Comparison of ENCODE assay signal across 15 cellular contexts in the genomic region with DNA sequence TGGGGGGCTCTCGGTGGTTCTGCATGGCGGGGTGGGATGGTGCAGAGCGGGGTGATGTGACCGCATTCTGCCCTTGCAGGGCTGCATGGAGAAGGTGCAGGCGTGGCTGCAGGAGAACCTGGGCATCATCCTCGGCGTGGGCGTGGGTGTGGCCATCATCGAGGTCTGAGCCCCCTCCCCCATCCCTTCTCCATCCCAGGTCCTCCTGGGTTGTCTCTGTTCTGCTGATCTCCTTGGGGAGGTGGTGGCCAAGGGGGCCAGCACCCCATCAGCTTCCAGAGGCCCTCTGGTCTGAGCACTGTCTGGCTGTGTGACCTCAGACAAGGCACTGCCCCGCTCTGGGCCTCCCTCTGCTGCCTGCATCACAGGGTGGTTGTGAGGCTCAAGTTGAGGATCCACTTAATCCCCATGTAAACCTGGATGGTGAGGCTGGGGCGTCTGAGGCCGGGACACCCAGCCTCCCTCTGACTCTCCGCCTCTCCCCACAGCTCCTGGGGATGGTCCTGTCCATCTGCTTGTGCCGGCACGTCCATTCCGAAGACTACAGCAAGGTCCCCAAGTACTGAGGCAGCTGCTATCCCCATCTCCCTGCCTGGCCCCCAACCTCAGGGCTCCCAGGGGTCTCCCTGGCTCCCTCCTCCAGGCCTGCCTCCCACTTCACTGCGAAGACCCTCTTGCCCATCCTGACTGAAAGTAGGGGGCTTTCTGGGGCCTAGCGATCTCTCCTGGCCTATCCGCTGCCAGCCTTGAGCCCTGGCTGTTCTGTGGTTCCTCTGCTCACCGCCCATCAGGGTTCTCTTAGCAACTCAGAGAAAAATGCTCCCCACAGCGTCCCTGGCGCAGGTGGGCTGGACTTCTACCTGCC. TPM values are rescaled to one million over a fixed set of nuclear protein-coding genes. Genes with fewer than 3 reads are reported as not detected.
DNase-seq lines count a peak whose midpoint lies in the region; TF ChIP-seq lines count a peak whose summit lies in the region.
"Had no signal": no experiment of that assay in that cellular context is flagged by ENCODE, and none has a peak within 500 bp of the region (broad histone marks: within the 10 kb centered on the region; RNA-seq: fewer than 3 reads in every experiment).

No MANE protein-coding gene starts in this region.

- H3K27me3 Mint-ChIP-seq in activated naive CD4-positive, alpha-beta T cell treated with anti-CD3 and anti-CD28 coated beads for 36 hours (ENCODE audit: low read depth): no peaks in the 10 kb centered on the region
- H3K27me3 Mint-ChIP-seq in mesothelial cell of epicardium (ENCODE audit: low read depth): no peaks in the 10 kb centered on the region
- no peaks in the 10 kb centered on the region for H3K27me3 Mint-ChIP-seq in type B pancreatic cell

- no peaks in the 10 kb centered on the region for H3K9me2 ChIP-seq in hepatocyte (replicated peaks; ENCODE audit: insufficient read depth)

- no peak for TF ChIP-seq CTCF in adrenal gland (IDR thresholded peaks at IDR 0.05)
- no peak for TF ChIP-seq CTCF in mesothelial cell of epicardium (IDR thresholded peaks at IDR 0.05; ENCODE audit: unreplicated experiment)
- TF ChIP-seq CTCF in type B pancreatic cell (conservative IDR thresholded peaks at IDR 0.05): no peak
- no peak for TF ChIP-seq CTCF in hepatocyte (IDR thresholded peaks at IDR 0.05; ENCODE audit: poor library complexity)

- H3K27ac Mint-ChIP-seq in activated naive CD4-positive, alpha-beta T cell treated with anti-CD3 and anti-CD28 coated beads for 36 hours: no peak overlapping the region
- no peak overlapping the region for H3K27ac Mint-ChIP-seq in mesothelial cell of epicardium
- no peak overlapping the region for H3K27ac Mint-ChIP-seq in type B pancreatic cell
- H3K27ac Mint-ChIP-seq: natural killer cell had no signal

- H3K36me3 Mint-ChIP-seq in activated naive CD4-positive, alpha-beta T cell treated with anti-CD3 and anti-CD28 coated beads for 36 hours (ENCODE audit: low read depth): peaks cover 38% of the 10 kb centered on the region
- H3K36me3 Mint-ChIP-seq in mesothelial cell of epicardium (no peaks in the 10 kb centered on the region), type B pancreatic cell (no peaks in the 10 kb centered on the region)
- H3K36me3 Mint-ChIP-seq: natural killer cell had no signal

- peak; percentile 10 for DNase-seq in activated naive CD4-positive, alpha-beta T cell treated with anti-CD3 and anti-CD28 coated beads, Interleukin-2, amount 50 U/mL, for 16 hours
- no peak for DNase-seq in activated naive CD4-positive, alpha-beta T cell treated with anti-CD3 and anti-CD28 coated beads for 36 hours
- DNase-seq in adrenal gland (peak in 4 of 7 donors; percentile 6 to 48 (median 16)), mesothelial cell of epicardium (ENCODE audit: low spot score in 2 of 2, unreplicated experiment in 2 of 2) (peak; percentile 16 to 27), type B pancreatic cell (ENCODE audit: extremely low spot score, unreplicated experiment) (peak; percentile 55), MG63 (no peak), hepatocyte (ENCODE audit: low spot score) (no peak), NCI-H446 treated with DMSO at 0.1 percent for 48 hours (lab: John Stamatoyannopoulos, UW) (no peak)
- DNase-seq: foreskin melanocyte; GDM1; PC-9; stimulated activated CD4-positive, alpha-beta T cell treated with anti-CD3 and anti-CD28 coated beads, Interleukin-4, amount 100 ng/mL, for 1 hour had no signal

- H3K36me3 ChIP-seq in adrenal gland (replicated peaks in 1 of 2) (no peaks in the 10 kb centered on the region), MG63 (peaks cover 3% of the 10 kb centered on the region; the same call in 1 of the 2 replicates), hepatocyte (replicated peaks; ENCODE audit: insufficient read depth, low read depth) (no peaks in the 10 kb centered on the region)

- WGBS in adrenal gland, 4 donors: 94 to 96% (median 95%) methylated on average over 20 to 22 of the region's 22 CpGs
- 90% methylated on average over 19 of the region's 22 CpGs for WGBS in hepatocyte (ENCODE audit: low lambda C conversion rate, missing lambda C conversion rate)

- no peak for TF ChIP-seq POLR2A in adrenal gland (IDR thresholded peaks at IDR 0.05)

- no peaks in the 10 kb centered on the region for H4K20me1 ChIP-seq in hepatocyte (ENCODE audit: insufficient read depth, poor library complexity, severe bottlenecking)

- no peak overlapping the region for H3K4me2 ChIP-seq in hepatocyte
- H3K4me2 ChIP-seq: PC-9 had no signal

- intact Hi-C loops in activated naive CD4-positive, alpha-beta T cell treated with anti-CD3 and anti-CD28 coated beads for 36 hours (cut with micrococcal nuclease): loop anchor here (10.0 kb wide), 1 partner anchor 524 kb away; a partner anchor contains a TSS
- intact Hi-C loops in adrenal gland (cut with DNase I): no loop called here

- no peak overlapping the region for H2AFZ ChIP-seq in hepatocyte
- H2AFZ ChIP-seq: PC-9 had no signal

- H3K27me3 ChIP-seq in adrenal gland (no peaks in the 10 kb centered on the region), MG63 (no peaks in the 10 kb centered on the region), hepatocyte (no peaks in the 10 kb centered on the region)
- H3K27me3 ChIP-seq: upper lobe of left lung had no signal

- H3K4me1 ChIP-seq in adrenal gland (replicated peaks in 1 of 2) (no peaks in the 10 kb centered on the region), hepatocyte (ENCODE audit: insufficient read depth) (peaks cover 3% of the 10 kb centered on the region)

- no peaks in the 10 kb centered on the region for H3K79me2 ChIP-seq in hepatocyte

- H3K4me1 Mint-ChIP-seq in activated naive CD4-positive, alpha-beta T cell treated with anti-CD3 and anti-CD28 coated beads for 36 hours (ENCODE audit: low read depth): peaks cover 47% of the 10 kb centered on the region
- H3K4me1 Mint-ChIP-seq in mesothelial cell of epicardium (peaks cover 5% of the 10 kb centered on the region), type B pancreatic cell (ENCODE audit: unreplicated experiment) (peaks cover 16% of the 10 kb centered on the region)

- CTCF ChIA-PET in activated naive CD4-positive, alpha-beta T cell treated with anti-CD3 and anti-CD28 coated beads for 36 hours (lab: Charles Lee): interaction anchor here (2.2 to 21.7 kb wide), 2 partner anchors 55 to 62 kb away, joined by 20 to 366 read pairs; a partner anchor contains a TSS

- H3K9me3 Mint-ChIP-seq in activated naive CD4-positive, alpha-beta T cell treated with anti-CD3 and anti-CD28 coated beads for 36 hours: no peaks in the 10 kb centered on the region
- H3K9me3 Mint-ChIP-seq in mesothelial cell of epicardium (no peaks in the 10 kb centered on the region), type B pancreatic cell (no peaks in the 10 kb centered on the region)
- H3K9me3 Mint-ChIP-seq: natural killer cell had no signal

- no peak overlapping the region for H3K27ac ChIP-seq in adrenal gland
- no peak overlapping the region for H3K27ac ChIP-seq in hepatocyte
- H3K27ac ChIP-seq: PC-9 had no signal

- H3K9me3 ChIP-seq in adrenal gland (replicated peaks in 1 of 3) (no peaks in the 10 kb centered on the region), MG63 (no peaks in the 10 kb centered on the region), hepatocyte (ENCODE audit: low read depth) (no peaks in the 10 kb centered on the region)
- H3K9me3 ChIP-seq: upper lobe of left lung had no signal

- no peak overlapping the region for H3K4me3 Mint-ChIP-seq in activated naive CD4-positive, alpha-beta T cell treated with anti-CD3 and anti-CD28 coated beads for 36 hours
- H3K4me3 Mint-ChIP-seq in mesothelial cell of epicardium (no peak overlapping the region), type B pancreatic cell (no peak overlapping the region)
- H3K4me3 Mint-ChIP-seq: natural killer cell had no signal

- no peak overlapping the region for H3K4me3 ChIP-seq in adrenal gland
- no peak overlapping the region for H3K4me3 ChIP-seq in MG63
- H3K4me3 ChIP-seq in hepatocyte: no peak overlapping the region
- H3K4me3 ChIP-seq: lung, PC-9, upper lobe of left lung had no signal

RNA-seq across cellular contexts. Expression of a gene that starts 53.3 kb away (rescaled TPM):
- 100 to 1,000 TPM; 140 to 141 TPM for total RNA-seq in activated naive CD4-positive, alpha-beta T cell treated with anti-CD3 and anti-CD28 coated beads for 36 hours
- total RNA-seq in adrenal gland (10 to 100 TPM in 7 of 8 donors, 1 to 10 TPM in 1; 6.2 to 38.2 (median 21.2) TPM), mesothelial cell of epicardium (10.6 to 11.8 TPM (median 11.2 TPM) in 3 replicates), type B pancreatic cell (ENCODE audit: low replicate concordance) (80.3 and 82.1 TPM in 2 replicates), hepatocyte (32.8 and 38.7 TPM in 2 replicates)
- polyA plus RNA-seq in adrenal gland (10 to 100 TPM in 2 of 3 donors, 1 to 10 TPM in 1; 5.4 to 53.4 (median 13.1) TPM), hepatocyte (157 and 202 TPM in 2 replicates)
- total RNA-seq in MG63 (2014; rRNA removed; shearing (Covaris generic); ENCODE audit: low replicate concordance): 34.5 and 61.3 TPM in 2 replicates

Comparison
In these comparisons a context has a peak if more than half of its experiments do, and no peak if none do; other contexts are left out.
1. DNase-seq: peak in activated naive CD4-positive, alpha-beta T cell treated with anti-CD3 and anti-CD28 coated beads, Interleukin-2, amount 50 U/mL, for 16 hours (single experiment), adrenal gland (4 of 7), mesothelial cell of epicardium (2 of 2) and type B pancreatic cell (single experiment); none in activated naive CD4-positive, alpha-beta T cell treated with anti-CD3 and anti-CD28 coated beads for 36 hours (single experiment), MG63 (single experiment), hepatocyte (single experiment) and NCI-H446 treated with DMSO at 0.1 percent for 48 hours (single experiment).